33 cellular contexts compared by ENCODE assay signal in the genomic region with DNA sequence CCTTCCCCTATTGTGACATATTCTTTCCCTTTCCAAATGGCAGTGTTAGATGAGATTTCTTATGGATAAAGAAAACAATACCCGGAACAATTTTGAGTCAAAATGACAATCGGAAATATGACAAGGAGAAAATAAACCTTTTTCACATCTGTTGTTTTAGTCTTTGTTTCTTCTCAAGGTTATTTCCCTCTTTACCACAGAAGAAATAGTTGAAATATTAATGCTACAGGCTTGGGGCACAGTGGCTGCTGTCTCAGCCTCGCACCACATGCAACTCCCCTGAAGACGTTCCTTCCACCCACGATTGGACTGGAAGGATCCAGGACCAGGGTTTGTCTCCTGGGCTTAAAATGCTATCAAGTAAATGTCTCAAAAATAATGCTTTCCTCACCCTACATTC.
"Had no signal": no experiment of that assay in that cellular context is flagged by ENCODE, and none has a peak within 500 bp of the region (broad histone marks: within the 10 kb centered on the region; RNA-seq: fewer than 3 reads in every experiment).

No MANE protein-coding gene starts in this region.

- H3K4me3 Mint-ChIP-seq: activated CD4-positive, alpha-beta memory T cell treated with anti-CD3 and anti-CD28 coated beads, Interleukin-2, amount 10 ng/mL, durations not matched to agents 7 days and 5 days; activated naive CD4-positive, alpha-beta T cell treated with anti-CD3 and anti-CD28 coated beads, Interleukin-2, amount 50 U/mL, for 24 hours; activated naive CD8-positive, alpha-beta T cell treated with anti-CD3 and anti-CD28 coated beads, Interleukin-2, amount 10 ng/mL, durations not matched to agents 7 days and 5 days; activated T-cell treated with anti-CD3 and anti-CD28 coated beads, Interleukin-2, amount 50 U/mL, for 72 hours; central memory CD8-positive, alpha-beta T cell had no signal

- FAIRE-seq: RCC 7860 had no signal

- H3K9me3 Mint-ChIP-seq: activated CD4-positive, alpha-beta memory T cell treated with anti-CD3 and anti-CD28 coated beads, Interleukin-2, amount 10 ng/mL, durations not matched to agents 7 days and 5 days; activated naive CD8-positive, alpha-beta T cell treated with anti-CD3 and anti-CD28 coated beads, Interleukin-2, amount 10 ng/mL, durations not matched to agents 7 days and 5 days; activated T-helper 2 cell treated with anti-CD3 and anti-CD28 coated beads, Interferon-gamma antibody, Interleukin-2, Interleukin-4, amounts not matched to agents 10 μg/mL and 5 μg/mL and 100 μg/mL, durations not matched to agents 14 hours and 24 hours and 36 hours; central memory CD8-positive, alpha-beta T cell had no signal

- H3K4me2 ChIP-seq: PC-9 had no signal

- ATAC-seq: activated T-cell treated with anti-CD3 and anti-CD28 coated beads, Interleukin-2, amount 50 U/mL, for 72 hours had no signal

- H3K27ac Mint-ChIP-seq: activated CD4-positive, alpha-beta memory T cell treated with anti-CD3 and anti-CD28 coated beads, Interleukin-2, amount 10 ng/mL, durations not matched to agents 7 days and 5 days; activated naive CD4-positive, alpha-beta T cell treated with anti-CD3 and anti-CD28 coated beads, Interleukin-2, amount 50 U/mL, for 24 hours; activated naive CD8-positive, alpha-beta T cell treated with anti-CD3 and anti-CD28 coated beads, Interleukin-2, amount 10 ng/mL, durations not matched to agents 7 days and 5 days; activated T-cell treated with anti-CD3 and anti-CD28 coated beads, Interleukin-2, amount 50 U/mL, for 72 hours; activated T-helper 2 cell treated with anti-CD3 and anti-CD28 coated beads, Interferon-gamma antibody, Interleukin-2, Interleukin-4, amounts not matched to agents 10 μg/mL and 5 μg/mL and 100 μg/mL, durations not matched to agents 14 hours and 24 hours and 36 hours had no signal

- H3K27me3 ChIP-seq: ascending aorta, cardiac muscle cell had no signal

- H3K27ac ChIP-seq: ascending aorta, cardiac muscle cell, PC-9, RWPE1, WERI-Rb-1 had no signal

- H3K36me3 Mint-ChIP-seq: activated naive CD4-positive, alpha-beta T cell treated with anti-CD3 and anti-CD28 coated beads, Interleukin-2, amount 50 U/mL, for 24 hours; activated naive CD8-positive, alpha-beta T cell treated with anti-CD3 and anti-CD28 coated beads, Interleukin-2, amount 10 ng/mL, durations not matched to agents 7 days and 5 days had no signal

- H3K4me3 ChIP-seq: ascending aorta, cardiac muscle cell, PC-9 had no signal

- DNase-seq: activated CD4-positive, alpha-beta memory T cell treated with anti-CD3 and anti-CD28 coated beads, Interleukin-2, amount 10 ng/mL, durations not matched to agents 7 days and 5 days; activated CD4-positive, alpha-beta T cell treated with anti-CD3 and anti-CD28 coated beads for 1 hour; activated CD4-positive, alpha-beta T cell treated with anti-CD3 and anti-CD28 coated beads for 48 hours; activated CD4-positive, CD25-positive, alpha-beta regulatory T cell; activated CD8-positive, alpha-beta memory T cell treated with anti-CD3 and anti-CD28 coated beads for 24 hours; activated gamma-delta T cell; activated naive CD4-positive, alpha-beta T cell treated with Interleukin-2 at 50 U/mL for 16 hours; activated naive CD8-positive, alpha-beta T cell treated with anti-CD3 and anti-CD28 coated beads, Interleukin-2, amount 10 ng/mL, durations not matched to agents 7 days and 5 days; activated T-cell treated with anti-CD3 and anti-CD28 coated beads, Interleukin-2, amount 50 U/mL, for 1 hour; activated T-cell treated with anti-CD3 and anti-CD28 coated beads, Interleukin-2, amount 50 U/mL, for 72 hours; amygdala; NCI-H1105 treated with DMSO at 0.1 percent for 48 hours; NCI-H1436; NCI-H1694; NCI-H1930; NCI-H2081 treated with DMSO at 0.1 percent for 48 hours; NCI-H345; NCI-H524 treated with DMSO at 0.1 percent for 48 hours; NCI-H748 treated with DMSO at 0.1 percent for 48 hours; NK-92 treated with Interleukin-12 subunit alpha and Interleukin-12 subunit beta, amount 100 ng/mL, for 24 hours; PC-9; Right ventricle myocardium superior; SW 1271; T-helper 1 cell; T1000; WERI-Rb-1 had no signal

- H2AFZ ChIP-seq: PC-9 had no signal

- H3K36me3 ChIP-seq: ascending aorta, WERI-Rb-1 had no signal

- H3K4me1 Mint-ChIP-seq: activated CD4-positive, alpha-beta memory T cell treated with anti-CD3 and anti-CD28 coated beads, Interleukin-2, amount 10 ng/mL, durations not matched to agents 7 days and 5 days; activated naive CD4-positive, alpha-beta T cell treated with anti-CD3 and anti-CD28 coated beads, Interleukin-2, amount 50 U/mL, for 24 hours; activated naive CD8-positive, alpha-beta T cell treated with anti-CD3 and anti-CD28 coated beads, Interleukin-2, amount 10 ng/mL, durations not matched to agents 7 days and 5 days; central memory CD8-positive, alpha-beta T cell had no signal

- H3K9me3 ChIP-seq: ascending aorta had no signal
